ENCODE assay signal across 12 cellular contexts in genomic region chr18:51953521-51953920, GRCh38.
DNase-seq lines count a peak whose midpoint lies in the region; ATAC-seq and TF ChIP-seq lines count a peak whose summit lies in the region.
"Had no signal": no experiment of that assay in that cellular context is flagged by ENCODE, and none has a peak within 500 bp of the region (broad histone marks: within the 10 kb centered on the region; RNA-seq: fewer than 3 reads in every experiment).

No MANE protein-coding gene starts in this region.

- H3K27me3 Mint-ChIP-seq in activated B cell treated with CpG ODN at 0.5 μM for 24 hours (no peaks in the 10 kb centered on the region), endothelial cell (ENCODE audit: unreplicated experiment) (no peaks in the 10 kb centered on the region)

- H3K4me3 Mint-ChIP-seq in activated B cell treated with CpG ODN at 0.5 μM for 24 hours (no peak overlapping the region), endothelial cell (ENCODE audit: unreplicated experiment) (no peak overlapping the region)

- no peak for TF ChIP-seq CTCF in activated B cell treated with CpG ODN at 0.5 μM for 24 hours (IDR thresholded peaks at IDR 0.05)
- no peak for TF ChIP-seq CTCF in Peyer's patch (IDR thresholded peaks at IDR 0.05)
- no peak for TF ChIP-seq CTCF in endothelial cell (IDR thresholded peaks at IDR 0.05; ENCODE audit: unreplicated experiment)

- H3K4me3 ChIP-seq in Peyer's patch, result no peak overlapping the region

- ATAC-seq in GM18868 (IDR thresholded peaks at IDR 0.05; ENCODE audit: unreplicated experiment) (peak; percentile 84), GM21515 (IDR thresholded peaks at IDR 0.05; ENCODE audit: unreplicated experiment) (peak; percentile 78), HG03095 (IDR thresholded peaks at IDR 0.05; ENCODE audit: unreplicated experiment) (peak; percentile 90), activated B cell treated with CpG ODN at 0.5 μM for 24 hours (ENCODE audit: low read depth) (peak; percentile 42)

- H3K36me3 Mint-ChIP-seq in activated B cell treated with CpG ODN at 0.5 μM for 24 hours (ENCODE audit: low read depth) (no peaks in the 10 kb centered on the region), endothelial cell (ENCODE audit: low read depth, unreplicated experiment) (peaks cover 5% of the 10 kb centered on the region)

- H3K9me3 ChIP-seq in Peyer's patch, result no peaks in the 10 kb centered on the region

- H3K27ac Mint-ChIP-seq in activated B cell treated with CpG ODN at 0.5 μM for 24 hours (no peak overlapping the region), endothelial cell (ENCODE audit: unreplicated experiment) (no peak overlapping the region)

- no peaks in the 10 kb centered on the region for H3K27me3 ChIP-seq in Peyer's patch

- H3K9me3 Mint-ChIP-seq in activated B cell treated with CpG ODN at 0.5 μM for 24 hours (peaks cover 2% of the 10 kb centered on the region), endothelial cell (ENCODE audit: unreplicated experiment) (no peaks in the 10 kb centered on the region)

- DNase-seq in activated B cell treated with CpG ODN at 0.5 μM for 24 hours, result no peak
- DNase-seq in Peyer's patch, result no peak
- no peak for DNase-seq in head of caudate nucleus
- no peak for DNase-seq in endothelial cell (ENCODE audit: low spot score)
- DNase-seq: activated CD8-positive, alpha-beta memory T cell treated with anti-CD3 and anti-CD28 coated beads for 24 hours; amygdala; effector memory CD4-positive, alpha-beta T cell; NK-92 treated with Interleukin-12 subunit alpha and Interleukin-12 subunit beta, amount 100 ng/mL, for 24 hours; stimulated activated naive CD4-positive, alpha-beta T cell had no signal

- TF ChIP-seq POLR2A in Peyer's patch (IDR thresholded peaks at IDR 0.05), result no peak

- POLR2A ChIA-PET in activated B cell treated with CpG ODN at 0.5 μM for 24 hours (lab: Charles Lee), result no interaction called here

- no peaks in the 10 kb centered on the region for H3K4me1 ChIP-seq in Peyer's patch

- no peaks in the 10 kb centered on the region for H3K36me3 ChIP-seq in Peyer's patch

- CTCF ChIA-PET in activated B cell treated with CpG ODN at 0.5 μM for 24 hours (lab: Charles Lee), result no interaction called here

- H3K4me1 Mint-ChIP-seq in activated B cell treated with CpG ODN at 0.5 μM for 24 hours, result peaks cover 1% of the 10 kb centered on the region
- peaks cover 30% of the 10 kb centered on the region for H3K4me1 Mint-ChIP-seq in endothelial cell (ENCODE audit: unreplicated experiment)

- intact Hi-C loops in activated B cell treated with CpG ODN at 0.5 μM for 24 hours (cut with micrococcal nuclease) (loop anchor here (10.0 kb wide), 1 partner anchor 51 kb away; no protein-coding TSS in a partner anchor), head of caudate nucleus (cut with DNase I) (no loop called here)

- H3K27ac ChIP-seq in Peyer's patch, result no peak overlapping the region
